In genomic region chr1:234730542-234731370, GRCh38 we compare ENCODE assay signal across 8 cellular contexts.
DNase-seq lines count a peak whose midpoint lies in the region; ATAC-seq lines count a peak whose summit lies in the region.

No MANE protein-coding gene starts in this region.

- ATAC-seq in GM19023 (IDR thresholded peaks at IDR 0.05; ENCODE audit: unreplicated experiment) (peak; percentile 48), HG03108 (IDR thresholded peaks at IDR 0.05; ENCODE audit: unreplicated experiment) (peak; percentile 45)

- H3K27ac ChIP-seq in skin epidermis = peak overlapping the region in 15 of 21 experiments; percentile 0 to 82 (median 43)

- peak; percentile 65 to 68 for DNase-seq in activated T-cell treated with anti-CD3 and anti-CD28 coated beads, Interleukin-2, amount 50 U/mL, for 48 hours
- DNase-seq in A172 (ENCODE audit: low spot score) (no peak), amniotic stem cell (lab: John Stamatoyannopoulos, UW) (no peak), NCI-H1105 (lab: John Stamatoyannopoulos, UW) (no peak), medulla oblongata (ENCODE audit: extremely low spot score) (no peak)

- no peak overlapping the region for H3K4me3 ChIP-seq in skin epidermis

Comparison
In these comparisons a context has a peak if more than half of its experiments do, and no peak if none do; other contexts are left out.
1. DNase-seq: peak in activated T-cell treated with anti-CD3 and anti-CD28 coated beads, Interleukin-2, amount 50 U/mL, for 48 hours (2 of 2); none in A172 (single experiment), amniotic stem cell (single experiment), NCI-H1105 (single experiment) and medulla oblongata (single experiment).